Comparison of ENCODE assay signal across 23 cellular contexts in the genomic region with DNA sequence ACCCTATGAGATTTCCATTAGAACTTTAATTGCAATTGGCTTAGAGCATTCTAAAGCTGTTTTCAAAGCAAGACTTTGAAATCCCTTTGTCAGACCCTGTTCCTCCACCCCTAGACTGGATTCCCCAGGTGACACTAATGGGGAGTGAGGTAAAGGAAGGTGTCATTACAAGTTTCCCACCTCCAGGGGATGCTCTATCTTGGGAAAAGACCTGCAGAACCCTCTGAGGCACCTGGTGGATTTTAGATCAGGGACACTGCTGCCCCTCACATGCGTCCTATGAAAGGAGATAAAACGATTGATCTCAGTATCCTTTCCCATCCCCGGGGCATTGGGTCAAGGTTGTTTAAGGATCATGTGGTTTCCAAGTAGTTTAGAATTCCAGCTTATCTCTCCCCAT.
DNase-seq lines count a peak whose midpoint lies in the region; ATAC-seq and TF ChIP-seq lines count a peak whose summit lies in the region.
"Had no signal": no experiment of that assay in that cellular context is flagged by ENCODE, and none has a peak within 500 bp of the region (broad histone marks: within the 10 kb centered on the region; RNA-seq: fewer than 3 reads in every experiment).

No MANE protein-coding gene starts in this region.

- peak; percentile 22 for DNase-seq in NCI-H1436 (lab: John Stamatoyannopoulos, UW)
- no peak for DNase-seq in NCI-H1436 treated with DMSO at 0.1 percent for 48 hours (lab: John Stamatoyannopoulos, UW)
- peak; percentile 15 for DNase-seq in HCT116 (ENCODE audit: low read depth, low spot score)
- no peak for DNase-seq in astrocyte of the cerebellum (ENCODE audit: low read depth)
- peak; percentile 75 for DNase-seq in iPS-NIHi7 (ENCODE audit: extremely low spot score)
- no peak for DNase-seq in uterus
- DNase-seq in NCI-H526 treated with DMSO at 0.1 percent for 48 hours (lab: John Stamatoyannopoulos, UW), result no peak
- DNase-seq in MV-4-11 (lab: John Stamatoyannopoulos, UW), result no peak
- DNase-seq: activated CD8-positive, alpha-beta memory T cell treated with anti-CD3 and anti-CD28 coated beads for 24 hours; activated T-cell treated with anti-CD3 and anti-CD28 coated beads, Interleukin-2, amount 50 U/mL, for 72 hours; foreskin melanocyte; left lung; mucosa of descending colon; NCI-H2029; NCI-H510A treated with DMSO at 0.1 percent for 48 hours; PC-9; thyroid gland had no signal

- H3K4me1 ChIP-seq in HCT116 (ENCODE audit: control insufficient read depth in 1 of 2, insufficient read depth in 2 of 2, low read length in 2 of 2) (peaks cover 0 to 8% of the 10 kb centered on the region in 2 experiments; a peak in 2 of 4 replicates), uterus (no peaks in the 10 kb centered on the region)
- H3K4me1 ChIP-seq: left lung, thyroid gland had no signal

- intact Hi-C loops in HCT116 (cut with micrococcal nuclease) (loop anchor here (2.0 kb wide), 1 partner anchor 186 kb away; no protein-coding TSS in a partner anchor), uterus (cut with DNase I; ENCODE audit: low total_unique reads) (no loop called here)

- no peak overlapping the region for H3K9ac ChIP-seq in HCT116 (ENCODE audit: low read length)
- H3K9ac ChIP-seq: BLaER1 treated with 17β-estradiol and CSF1 and Interleukin-3, amounts not matched to agents 10 nM and 100 nM had no signal

- TF ChIP-seq POLR2A in HCT116 (IDR thresholded peaks at IDR 0.05; ENCODE audit: borderline replicate concordance, extremely low read depth, insufficient read depth, insufficient read length) (no peak), uterus (IDR thresholded peaks at IDR 0.05) (no peak)

- no TSS peak for BruUV-seq in HCT116 (replicated peaks; lab: Mats Ljungman, UMichigan)

- peak; percentile 86 for ATAC-seq in HCT116
- ATAC-seq: activated CD4-positive, CD25-positive, alpha-beta regulatory T cell treated with anti-CD3 and anti-CD28 coated beads, Interleukin-2, amount 50 U/mL, for 24 hours; activated naive CD4-positive, alpha-beta T cell treated with anti-CD3 and anti-CD28 coated beads, Interleukin-2, amount 50 U/mL, for 72 hours; activated T-cell treated with anti-CD3 and anti-CD28 coated beads, Interleukin-2, amount 50 U/mL, for 72 hours; left lung; mucosa of descending colon; stimulated activated memory B cell treated with anti-CD40 and anti-IgM and Interleukin-4, amounts not matched to agents 10 μg/mL and 1 μg/mL and 100 μg/mL, for 72 hours had no signal

- H3K4me3 ChIP-seq in HCT116 (replicated peaks in 1 of 2; ENCODE audit: low read depth in 1 of 2, low read length in 2 of 2) (no peak overlapping the region), astrocyte of the cerebellum (ENCODE audit: low read depth, low read length) (no peak overlapping the region), uterus (no peak overlapping the region)
- H3K4me3 ChIP-seq: BLaER1 treated with 17β-estradiol and CSF1 and Interleukin-3, amounts not matched to agents 10 nM and 100 nM; coronary artery; left lung; mucosa of descending colon; PC-9; SK-N-MC; thyroid gland had no signal

- H3K36me3 ChIP-seq in HCT116 (ENCODE audit: control insufficient read depth in 1 of 2, insufficient read depth in 2 of 2, low read length in 2 of 2) (no peaks in the 10 kb centered on the region), uterus (no peaks in the 10 kb centered on the region)
- H3K36me3 ChIP-seq: BLaER1 treated with 17β-estradiol and CSF1 and Interleukin-3, amounts not matched to agents 10 nM and 100 nM; left lung; thyroid gland had no signal

- H2AFZ ChIP-seq in HCT116 (ENCODE audit: low read depth, low read length, poor library complexity, severe bottlenecking), result no peak overlapping the region

- POLR2A ChIA-PET in HCT116 (lab: Charles Lee), result no interaction called here

- TF ChIP-seq RAD21 in HCT116 (IDR thresholded peaks at IDR 0.05; ENCODE audit: low read depth), result peak; percentile 61

- H3K9me3 ChIP-seq in HCT116 (ENCODE audit: control insufficient read depth in 1 of 2, insufficient read depth in 1 of 2, low read depth in 1 of 2, low read length in 2 of 2) (no peaks in the 10 kb centered on the region), uterus (no peaks in the 10 kb centered on the region)
- H3K9me3 ChIP-seq: BLaER1 treated with 17β-estradiol and CSF1 and Interleukin-3, amounts not matched to agents 10 nM and 100 nM; left lung; mucosa of descending colon; thyroid gland had no signal

- CTCF ChIA-PET in HCT116 (lab: Charles Lee), result interaction anchor here (1.2 to 1.4 kb wide), 2 partner anchors 13 to 327 kb away, joined by 4 to 7 read pairs; no protein-coding TSS in a partner anchor

- no peaks in the 10 kb centered on the region for H3K79me2 ChIP-seq in HCT116 (ENCODE audit: insufficient read depth, low read length)

- H3K27me3 ChIP-seq in HCT116 (ENCODE audit: insufficient read depth, low read length) (no peaks in the 10 kb centered on the region), uterus (no peaks in the 10 kb centered on the region)
- H3K27me3 ChIP-seq: BLaER1 treated with 17β-estradiol and CSF1 and Interleukin-3, amounts not matched to agents 10 nM and 100 nM; thyroid gland had no signal

- no peaks in the 10 kb centered on the region for H3K9me2 ChIP-seq in HCT116 (ENCODE audit: insufficient read depth)

- RAD21 ChIA-PET in HCT116 (lab: Charles Lee; ENCODE audit: low non-redundant PET in 1 of 2, low total read pairs in 2 of 2, uncharacterized antibody in 2 of 2, unreplicated experiment in 2 of 2), result no interaction called here

- no peak overlapping the region for H3K27ac ChIP-seq in HCT116 (ENCODE audit: low read depth, low read length)
- H3K27ac ChIP-seq in uterus, result no peak overlapping the region
- H3K27ac ChIP-seq: BLaER1 treated with 17β-estradiol and CSF1 and Interleukin-3, amounts not matched to agents 10 nM and 100 nM; coronary artery; left lung; PC-9; SK-N-MC; thyroid gland had no signal

- H4K20me1 ChIP-seq in HCT116 (ENCODE audit: insufficient read depth), result no peaks in the 10 kb centered on the region
- H4K20me1 ChIP-seq: BLaER1 treated with 17β-estradiol and CSF1 and Interleukin-3, amounts not matched to agents 10 nM and 100 nM had no signal

- in situ Hi-C loops in astrocyte of the cerebellum (cut with HindIII; ENCODE audit: low sequenced_read_pairs), result no loop called here

- H3K4me2 ChIP-seq in HCT116 (ENCODE audit: low read length), result no peak overlapping the region
- H3K4me2 ChIP-seq: BLaER1 treated with 17β-estradiol and CSF1 and Interleukin-3, amounts not matched to agents 10 nM and 100 nM had no signal

- TF ChIP-seq CTCF in HCT116 (IDR thresholded peaks at IDR 0.05 in 2 of 3, conservative IDR thresholded peaks at IDR 0.05 in 1 of 3; ENCODE audit: borderline replicate concordance in 1 of 3, insufficient read depth in 1 of 3, low read depth in 2 of 3, low read length in 2 of 3), result peak; percentile 40 to 66 (median 58); a peak in 5 of 6 replicates
- peak; percentile 6 for TF ChIP-seq CTCF in astrocyte of the cerebellum (IDR thresholded peaks at IDR 0.05; ENCODE audit: low read depth, low read length, missing control alignments)
- TF ChIP-seq CTCF in uterus (IDR thresholded peaks at IDR 0.05), result no peak

TF ChIP-seq in HCT116, 20 proteins besides CTCF, POLR2A, EP300 and RAD21:
- no peak for TF ChIP-seq ATF3 (IDR thresholded peaks at IDR 0.05)
- TF ChIP-seq ELF1 (IDR thresholded peaks at IDR 0.05; ENCODE audit: borderline replicate concordance, low read depth), result no peak
- TF ChIP-seq, protein P1, sequence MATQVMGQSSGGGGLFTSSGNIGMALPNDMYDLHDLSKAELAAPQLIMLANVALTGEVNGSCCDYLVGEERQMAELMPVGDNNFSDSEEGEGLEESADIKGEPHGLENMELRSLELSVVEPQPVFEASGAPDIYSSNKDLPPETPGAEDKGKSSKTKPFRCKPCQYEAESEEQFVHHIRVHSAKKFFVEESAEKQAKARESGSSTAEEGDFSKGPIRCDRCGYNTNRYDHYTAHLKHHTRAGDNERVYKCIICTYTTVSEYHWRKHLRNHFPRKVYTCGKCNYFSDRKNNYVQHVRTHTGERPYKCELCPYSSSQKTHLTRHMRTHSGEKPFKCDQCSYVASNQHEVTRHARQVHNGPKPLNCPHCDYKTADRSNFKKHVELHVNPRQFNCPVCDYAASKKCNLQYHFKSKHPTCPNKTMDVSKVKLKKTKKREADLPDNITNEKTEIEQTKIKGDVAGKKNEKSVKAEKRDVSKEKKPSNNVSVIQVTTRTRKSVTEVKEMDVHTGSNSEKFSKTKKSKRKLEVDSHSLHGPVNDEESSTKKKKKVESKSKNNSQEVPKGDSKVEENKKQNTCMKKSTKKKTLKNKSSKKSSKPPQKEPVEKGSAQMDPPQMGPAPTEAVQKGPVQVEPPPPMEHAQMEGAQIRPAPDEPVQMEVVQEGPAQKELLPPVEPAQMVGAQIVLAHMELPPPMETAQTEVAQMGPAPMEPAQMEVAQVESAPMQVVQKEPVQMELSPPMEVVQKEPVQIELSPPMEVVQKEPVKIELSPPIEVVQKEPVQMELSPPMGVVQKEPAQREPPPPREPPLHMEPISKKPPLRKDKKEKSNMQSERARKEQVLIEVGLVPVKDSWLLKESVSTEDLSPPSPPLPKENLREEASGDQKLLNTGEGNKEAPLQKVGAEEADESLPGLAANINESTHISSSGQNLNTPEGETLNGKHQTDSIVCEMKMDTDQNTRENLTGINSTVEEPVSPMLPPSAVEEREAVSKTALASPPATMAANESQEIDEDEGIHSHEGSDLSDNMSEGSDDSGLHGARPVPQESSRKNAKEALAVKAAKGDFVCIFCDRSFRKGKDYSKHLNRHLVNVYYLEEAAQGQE (IDR thresholded peaks at IDR 0.05; ENCODE audit: low read depth), result no peak
- no peak for TF ChIP-seq JUND (IDR thresholded peaks at IDR 0.05)
- no peak for TF ChIP-seq FOSL1 (IDR thresholded peaks at IDR 0.05; ENCODE audit: low read depth)
- no peak for TF ChIP-seq POLR2AphosphoS5 (IDR thresholded peaks at IDR 0.05; ENCODE audit: low read depth, low read length)
- TF ChIP-seq CEBPB (IDR thresholded peaks at IDR 0.05; ENCODE audit: low read depth), result no peak
- no peak for TF ChIP-seq YY1 (IDR thresholded peaks at IDR 0.05; ENCODE audit: extremely low read depth, insufficient replicate concordance, low read depth, low read length)
- no peak for TF ChIP-seq SP1 (IDR thresholded peaks at IDR 0.05; ENCODE audit: low read depth)
- no peak for TF ChIP-seq ZNF274 (IDR thresholded peaks at IDR 0.05; ENCODE audit: low read depth, low read length)

Comparison
In these comparisons a context has a peak if more than half of its experiments do, and no peak if none do; other contexts are left out.
1. DNase-seq: peak in NCI-H1436 (single experiment), HCT116 (single experiment) and iPS-NIHi7 (single experiment); none in NCI-H1436 treated with DMSO at 0.1 percent for 48 hours (single experiment), astrocyte of the cerebellum (single experiment), uterus (0 of 2), NCI-H526 treated with DMSO at 0.1 percent for 48 hours (single experiment) and MV-4-11 (single experiment).
2. CTCF ChIP-seq: peak in HCT116 (3 of 3) and astrocyte of the cerebellum (single experiment); none in uterus (0 of 4).